12 cellular contexts compared by ENCODE assay signal in the genomic region with DNA sequence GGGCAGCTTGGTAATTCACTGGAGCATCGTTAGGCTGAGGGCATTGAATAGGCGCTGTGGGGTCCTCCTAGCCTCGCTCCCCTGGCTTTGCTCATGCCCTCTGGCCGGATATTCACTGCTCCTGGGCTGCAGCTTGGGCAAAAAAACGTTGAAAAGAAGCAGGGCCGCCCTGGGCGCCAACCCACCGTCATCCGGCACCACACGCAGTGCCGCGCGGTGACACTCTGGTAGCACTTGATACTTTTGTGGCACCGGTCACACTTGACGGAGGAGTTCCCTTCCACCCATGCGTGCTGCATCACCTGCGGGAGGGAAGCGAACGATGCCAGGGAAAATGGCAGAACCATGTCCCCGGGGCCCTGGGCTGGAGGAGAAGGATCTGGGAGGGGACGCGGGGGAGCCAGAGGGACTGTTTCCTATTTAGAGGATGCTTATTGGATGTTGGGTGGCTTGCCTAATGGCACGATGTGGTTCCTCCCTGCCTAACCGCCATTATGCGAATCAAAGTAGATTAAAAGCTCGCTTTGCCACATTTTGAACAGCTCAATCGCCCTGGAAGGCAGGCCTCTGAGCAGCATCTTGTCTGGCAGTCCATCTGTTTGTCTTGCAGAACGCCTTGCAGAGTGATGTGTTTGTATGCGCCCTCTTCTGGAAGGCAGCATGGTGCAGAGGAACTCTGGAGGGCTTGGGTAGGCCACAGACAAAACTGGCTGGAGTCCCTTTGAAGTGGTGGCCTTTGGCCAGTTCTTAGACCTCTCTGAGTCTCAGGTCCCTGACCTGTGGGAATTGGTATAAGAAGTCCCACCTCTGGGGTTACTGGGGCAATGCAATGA.
DNase-seq lines count a peak whose midpoint lies in the region; ATAC-seq, FAIRE-seq and TF ChIP-seq lines count a peak whose summit lies in the region.
"Had no signal": no experiment of that assay in that cellular context is flagged by ENCODE, and none has a peak within 500 bp of the region (broad histone marks: within the 10 kb centered on the region; RNA-seq: fewer than 3 reads in every experiment).

No MANE protein-coding gene starts in this region.

- TF ChIP-seq CTCF in astrocyte of the spinal cord (IDR thresholded peaks at IDR 0.05; ENCODE audit: low read depth, low read length) (peak; percentile 55), HepG2 (CRISPR knock-in tag; IDR thresholded peaks at IDR 0.05) (peak; percentile 67), RWPE1 (conservative IDR thresholded peaks at IDR 0.05; ENCODE audit: low read depth) (no peak)

- TF ChIP-seq RAD21 in HepG2 (CRISPR knock-in tag; IDR thresholded peaks at IDR 0.05): no peak

- TF ChIP-seq EP300 in HepG2 (IDR thresholded peaks at IDR 0.05; ENCODE audit: low read depth in 2 of 2, low read length in 2 of 2) (no peak), HepG2 (CRISPR knock-in tag; IDR thresholded peaks at IDR 0.05; ENCODE audit: borderline replicate concordance) (no peak)

- no peak for TF ChIP-seq POLR2A in HepG2 (IDR thresholded peaks at IDR 0.05; ENCODE audit: insufficient read depth in 1 of 2, low read depth in 2 of 2, low read length in 2 of 2)

- no peak overlapping the region for H3K4me3 ChIP-seq in astrocyte of the spinal cord (ENCODE audit: low read depth, low read length)
- no peak overlapping the region for H3K4me3 ChIP-seq in HepG2 (replicated peaks in 1 of 3; ENCODE audit: insufficient read depth in 1 of 3, low read depth in 2 of 3, low read length in 3 of 3)

- H3K4me1 ChIP-seq in HepG2 (ENCODE audit: insufficient read depth, low read length): peaks cover 24% of the 10 kb centered on the region

- in situ Hi-C loops in astrocyte of the spinal cord (cut with HindIII; ENCODE audit: low sequenced_read_pairs) (no loop called here), HepG2 (cut with HindIII; ENCODE audit: extremely low pct_ligation_motif_present, low pct_unique_long_range_greater_than_20kb) (loop anchor here (25.0 kb wide), 1 partner anchor 543 kb away; a partner anchor contains a TSS)

- H3K27me3 ChIP-seq in HepG2 (ENCODE audit: control insufficient read depth in 1 of 2, insufficient read depth in 2 of 2, low read length in 2 of 2): no peaks in the 10 kb centered on the region

- no peak overlapping the region for H3K9ac ChIP-seq in HepG2 (ENCODE audit: insufficient read depth, low read depth, low read length)

- H3K79me2 ChIP-seq in HepG2 (ENCODE audit: insufficient read depth, low read length): no peaks in the 10 kb centered on the region

- no peak overlapping the region for H3K4me2 ChIP-seq in HepG2 (ENCODE audit: low read depth, low read length)

- intact Hi-C loops in HepG2 (cut with micrococcal nuclease; ENCODE audit: unreplicated experiment): loop anchor here (1.0 kb wide), 1 partner anchor 10 kb away; no protein-coding TSS in a partner anchor

- no peaks in the 10 kb centered on the region for H3K9me3 ChIP-seq in HepG2 (ENCODE audit: low read length)

- H3K27ac ChIP-seq in HepG2 (ENCODE audit: extremely low read length, insufficient read depth, low read length) (no peak overlapping the region), RWPE1 (no peak overlapping the region)

- H4K20me1 ChIP-seq in HepG2 (ENCODE audit: insufficient read depth, low read length): no peaks in the 10 kb centered on the region

- H3K36me3 ChIP-seq in HepG2 (replicated peaks in 1 of 2; ENCODE audit: control insufficient read depth in 1 of 2, insufficient read depth in 2 of 2, low read length in 2 of 2): no peaks in the 10 kb centered on the region

- 86% methylated on average over 14 of the region's 29 CpGs for WGBS in HepG2 (ENCODE audit: low lambda C conversion rate)

- peak; percentile 36 for FAIRE-seq in HepG2 (lab: Jason Lieb, UNC)

- DNase-seq in DMS 273 (lab: John Stamatoyannopoulos, UW; ENCODE audit: unreplicated experiment) (peak; percentile 57), HuH-7 (ENCODE audit: low spot score) (peak; percentile 40), astrocyte of the spinal cord (ENCODE audit: low read depth, low spot score) (no peak), HepG2 (ENCODE audit: low spot score) (peak; percentile 34), RWPE1 (ENCODE audit: low spot score) (no peak), pons (ENCODE audit: low spot score) (no peak)
- DNase-seq: activated CD8-positive, alpha-beta T cell treated with anti-CD3 and anti-CD28 coated beads for 36 hours; hypothalamus; NCI-H748 treated with DMSO at 0.1 percent for 48 hours; nephron progenitor cell had no signal

- CTCF ChIA-PET in HepG2 (lab: Yijun Ruan, JAX; ENCODE audit: low intra/inter-chr PET ratio, low total read pairs): interaction anchor here (1.0 to 1.5 kb wide), 2 partner anchors 10 to 285 kb away, joined by 3 to 13 read pairs; no protein-coding TSS in a partner anchor
- CTCF ChIA-PET in RWPE1 (lab: Yijun Ruan, JAX): interaction anchor here (0.6 to 0.7 kb wide), 4 partner anchors 9 to 552 kb away, joined by 3 to 5 read pairs (median 3); no protein-coding TSS in a partner anchor

- POLR2A ChIA-PET in HepG2 (lab: Yijun Ruan, JAX) (no interaction called here), RWPE1 (lab: Yijun Ruan, JAX; ENCODE audit: low non-redundant PET) (no interaction called here)

- H2AFZ ChIP-seq in HepG2 (ENCODE audit: low read length): no peak overlapping the region

- ATAC-seq in HepG2: peak; percentile 89
- ATAC-seq in GM18858 (IDR thresholded peaks at IDR 0.05; ENCODE audit: unreplicated experiment): no peak
- ATAC-seq in HG03097 (IDR thresholded peaks at IDR 0.05; ENCODE audit: low FRiP score, unreplicated experiment): no peak
- ATAC-seq: activated CD8-positive, alpha-beta T cell treated with anti-CD3 and anti-CD28 coated beads for 36 hours had no signal

- BruUV-seq in HepG2 (replicated peaks; lab: Mats Ljungman, UMichigan): no TSS peak

TF ChIP-seq in HepG2, 621 proteins besides CTCF, POLR2A, EP300 and RAD21:
- TF ChIP-seq, protein P1, sequence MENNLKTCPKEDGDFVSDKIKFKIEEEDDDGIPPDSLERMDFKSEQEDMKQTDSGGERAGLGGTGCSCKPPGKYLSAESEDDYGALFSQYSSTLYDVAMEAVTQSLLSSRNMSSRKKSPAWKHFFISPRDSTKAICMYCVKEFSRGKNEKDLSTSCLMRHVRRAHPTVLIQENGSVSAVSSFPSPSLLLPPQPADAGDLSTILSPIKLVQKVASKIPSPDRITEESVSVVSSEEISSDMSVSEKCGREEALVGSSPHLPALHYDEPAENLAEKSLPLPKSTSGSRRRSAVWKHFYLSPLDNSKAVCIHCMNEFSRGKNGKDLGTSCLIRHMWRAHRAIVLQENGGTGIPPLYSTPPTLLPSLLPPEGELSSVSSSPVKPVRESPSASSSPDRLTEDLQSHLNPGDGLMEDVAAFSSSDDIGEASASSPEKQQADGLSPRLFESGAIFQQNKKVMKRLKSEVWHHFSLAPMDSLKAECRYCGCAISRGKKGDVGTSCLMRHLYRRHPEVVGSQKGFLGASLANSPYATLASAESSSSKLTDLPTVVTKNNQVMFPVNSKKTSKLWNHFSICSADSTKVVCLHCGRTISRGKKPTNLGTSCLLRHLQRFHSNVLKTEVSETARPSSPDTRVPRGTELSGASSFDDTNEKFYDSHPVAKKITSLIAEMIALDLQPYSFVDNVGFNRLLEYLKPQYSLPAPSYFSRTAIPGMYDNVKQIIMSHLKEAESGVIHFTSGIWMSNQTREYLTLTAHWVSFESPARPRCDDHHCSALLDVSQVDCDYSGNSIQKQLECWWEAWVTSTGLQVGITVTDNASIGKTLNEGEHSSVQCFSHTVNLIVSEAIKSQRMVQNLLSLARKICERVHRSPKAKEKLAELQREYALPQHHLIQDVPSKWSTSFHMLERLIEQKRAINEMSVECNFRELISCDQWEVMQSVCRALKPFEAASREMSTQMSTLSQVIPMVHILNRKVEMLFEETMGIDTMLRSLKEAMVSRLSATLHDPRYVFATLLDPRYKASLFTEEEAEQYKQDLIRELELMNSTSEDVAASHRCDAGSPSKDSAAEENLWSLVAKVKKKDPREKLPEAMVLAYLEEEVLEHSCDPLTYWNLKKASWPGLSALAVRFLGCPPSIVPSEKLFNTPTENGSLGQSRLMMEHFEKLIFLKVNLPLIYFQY (CRISPR knock-in tag; IDR thresholded peaks at IDR 0.05; ENCODE audit: borderline replicate concordance): 0 out of 2 replicates have a peak, but pooled peaks have one; percentile 26
- no peak for TF ChIP-seq NR2C2 (CRISPR knock-in tag; IDR thresholded peaks at IDR 0.05; ENCODE audit: borderline replicate concordance)
- no peak for TF ChIP-seq FLYWCH1 (CRISPR knock-in tag; IDR thresholded peaks at IDR 0.05)
- TF ChIP-seq ZNF652 (CRISPR knock-in tag; IDR thresholded peaks at IDR 0.05; ENCODE audit: borderline replicate concordance, low read depth): no peak
- peak; percentile 60; the same call in 1 of the 2 replicates for TF ChIP-seq SMC3 (IDR thresholded peaks at IDR 0.05; ENCODE audit: low read length)
- TF ChIP-seq ZNF232 (CRISPR knock-in tag; IDR thresholded peaks at IDR 0.05; ENCODE audit: borderline replicate concordance): no peak
- peak; percentile 25 for TF ChIP-seq TEAD3 (CRISPR knock-in tag; optimal IDR thresholded peaks at IDR 0.05; ENCODE audit: borderline replicate concordance)
- TF ChIP-seq ZFX (CRISPR knock-in tag; IDR thresholded peaks at IDR 0.05; ENCODE audit: low read depth): peak; percentile 35; the same call in 1 of the 2 replicates
- TF ChIP-seq STAG1 (CRISPR knock-in tag; IDR thresholded peaks at IDR 0.05): peak; percentile 63
- TF ChIP-seq ARNT (IDR thresholded peaks at IDR 0.05): no peak

Comparison
In these comparisons a context has a peak if more than half of its experiments do, and no peak if none do; other contexts are left out.
1. DNase-seq: peak in DMS 273 (single experiment), HuH-7 (single experiment) and HepG2 (single experiment); none in astrocyte of the spinal cord (single experiment), RWPE1 (single experiment) and pons (single experiment).